Comparison of ENCODE assay signal across 1 cellular context in genomic region chr2:182248898-182249297, GRCh38.
TF ChIP-seq lines count a peak whose summit lies in the region.

No MANE protein-coding gene starts in this region.

TF ChIP-seq in GM12878, 131 proteins besides CTCF, POLR2A, EP300 and RAD21 (continued from another document):
- no peak for TF ChIP-seq PRDM15 (CRISPR knock-in tag; IDR thresholded peaks at IDR 0.05)
